In the genomic region with DNA sequence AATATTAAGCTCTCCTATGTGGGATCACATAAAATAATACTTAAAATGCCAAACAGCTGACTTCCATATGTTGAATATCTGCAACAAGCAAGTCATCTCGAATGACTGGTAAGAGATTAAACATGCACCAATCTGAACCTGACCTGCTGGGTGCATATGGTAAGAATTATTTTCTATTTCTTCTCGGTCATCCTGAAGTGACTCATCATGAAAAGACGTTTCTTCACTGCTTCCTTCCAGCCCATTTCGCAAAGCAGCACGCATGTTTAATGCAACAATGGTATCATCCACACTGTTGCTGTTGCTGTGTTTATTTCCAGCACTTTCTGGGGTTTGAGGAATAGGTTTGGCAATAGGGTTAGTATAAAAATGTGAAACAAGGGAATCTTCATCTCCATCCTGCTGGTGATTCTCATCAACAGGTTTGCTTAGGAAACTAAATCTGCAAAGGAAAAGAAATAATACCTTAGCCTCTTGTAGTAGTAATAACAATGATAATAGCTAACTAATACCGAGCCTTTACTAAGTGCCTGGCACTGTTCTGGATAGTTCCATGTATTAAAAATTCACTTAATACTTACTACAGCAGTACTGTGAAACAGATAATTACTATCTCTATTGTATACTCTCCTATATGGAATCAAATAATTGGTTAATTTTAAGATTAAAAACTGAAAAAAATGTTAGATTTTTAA, we compare ENCODE assay signal across 13 cellular contexts. TPM values are rescaled to one million over a fixed set of nuclear protein-coding genes. Genes with fewer than 3 reads are reported as not detected.
DNase-seq lines count a peak whose midpoint lies in the region; ATAC-seq and TF ChIP-seq lines count a peak whose summit lies in the region.
"Had no signal": no experiment of that assay in that cellular context is flagged by ENCODE, and none has a peak within 500 bp of the region (broad histone marks: within the 10 kb centered on the region; RNA-seq: fewer than 3 reads in every experiment).

No MANE protein-coding gene starts in this region.

- H3K4me3 Mint-ChIP-seq in stimulated activated naive CD8-positive, alpha-beta T cell treated with anti-CD3 and anti-CD28 coated beads, Interleukin-15, amount 100 ng/mL, for 72 hours, result no peak overlapping the region
- H3K4me3 Mint-ChIP-seq: effector memory CD8-positive, alpha-beta T cell; memory B cell had no signal

- H3K27me3 ChIP-seq in fibroblast of lung (ENCODE audit: control insufficient read depth, insufficient read depth, low read length), result no peaks in the 10 kb centered on the region

- no peaks in the 10 kb centered on the region for H3K27me3 Mint-ChIP-seq in stimulated activated naive CD8-positive, alpha-beta T cell treated with anti-CD3 and anti-CD28 coated beads, Interleukin-15, amount 100 ng/mL, for 72 hours
- H3K27me3 Mint-ChIP-seq: effector memory CD8-positive, alpha-beta T cell; memory B cell had no signal

- no peaks in the 10 kb centered on the region for H3K9me3 Mint-ChIP-seq in stimulated activated naive CD8-positive, alpha-beta T cell treated with anti-CD3 and anti-CD28 coated beads, Interleukin-15, amount 100 ng/mL, for 72 hours
- H3K9me3 Mint-ChIP-seq: effector memory CD8-positive, alpha-beta T cell had no signal

- ATAC-seq in stimulated activated naive CD8-positive, alpha-beta T cell treated with anti-CD3 and anti-CD28 coated beads, Interleukin-15, amount 100 ng/mL, for 72 hours, result no peak
- ATAC-seq in GM19397 (IDR thresholded peaks at IDR 0.05; ENCODE audit: unreplicated experiment) (no peak), GM18867 (IDR thresholded peaks at IDR 0.05; ENCODE audit: unreplicated experiment) (no peak)
- ATAC-seq: effector memory CD8-positive, alpha-beta T cell had no signal

- no peaks in the 10 kb centered on the region for H3K4me1 Mint-ChIP-seq in stimulated activated naive CD8-positive, alpha-beta T cell treated with anti-CD3 and anti-CD28 coated beads, Interleukin-15, amount 100 ng/mL, for 72 hours
- H3K4me1 Mint-ChIP-seq: memory B cell had no signal

- DNase-seq in GM04503 (ENCODE audit: low read depth), result peak; percentile 98
- peak; percentile 94 for DNase-seq in RPMI7951 (ENCODE audit: low read depth)
- DNase-seq in fibroblast of lung (ENCODE audit: low read depth in 2 of 2), result peak; percentile 95 to 98
- peak; percentile 92 for DNase-seq in skeletal muscle cell (ENCODE audit: low read depth)
- no peak for DNase-seq in stimulated activated naive CD8-positive, alpha-beta T cell treated with anti-CD3 and anti-CD28 coated beads, Interleukin-15, amount 100 ng/mL, for 72 hours
- no peak for DNase-seq in NCI-H2227 treated with DMSO at 0.1 percent for 48 hours (lab: John Stamatoyannopoulos, UW)
- DNase-seq: activated T-cell treated with anti-CD3 and anti-CD28 coated beads, Interleukin-2, amount 50 U/mL, for 1 hour; effector memory CD8-positive, alpha-beta T cell; GDM1; T-helper 1 cell had no signal

- no peak overlapping the region for H2AFZ ChIP-seq in fibroblast of lung (ENCODE audit: low read length)

- peak overlapping the region in 1 of 2 donors; percentile 13 for H3K27ac Mint-ChIP-seq in stimulated activated naive CD8-positive, alpha-beta T cell treated with anti-CD3 and anti-CD28 coated beads, Interleukin-15, amount 100 ng/mL, for 72 hours
- H3K27ac Mint-ChIP-seq: effector memory CD8-positive, alpha-beta T cell; memory B cell had no signal

- peaks cover 8% of the 10 kb centered on the region for H3K36me3 ChIP-seq in fibroblast of lung (ENCODE audit: control insufficient read depth, insufficient read depth, low read length)

- H3K4me3 ChIP-seq in fibroblast of lung (replicated peaks in 1 of 4; ENCODE audit: control extremely low read depth in 1 of 4, insufficient read depth in 1 of 4, low read depth in 3 of 4, low read length in 4 of 4) (no peak overlapping the region), skeletal muscle cell (ENCODE audit: low read depth, low read length) (no peak overlapping the region)

- H3K9me3 ChIP-seq in fibroblast of lung (ENCODE audit: control insufficient read depth, insufficient read depth, low read depth, low read length), result no peaks in the 10 kb centered on the region

- peaks cover 8% of the 10 kb centered on the region for H3K4me1 ChIP-seq in fibroblast of lung (ENCODE audit: control insufficient read depth, extremely low read depth, insufficient read depth, low read length)

- H4K20me1 ChIP-seq in fibroblast of lung (ENCODE audit: control insufficient read depth, extremely low read depth, insufficient read depth, low read length), result no peaks in the 10 kb centered on the region

- TF ChIP-seq CTCF in fibroblast of lung (conservative IDR thresholded peaks at IDR 0.05 in 1 of 2, IDR thresholded peaks at IDR 0.05 in 1 of 2; ENCODE audit: low read depth in 1 of 2, low read length in 2 of 2), result no peak

- H3K79me2 ChIP-seq in fibroblast of lung (ENCODE audit: control insufficient read depth, insufficient read depth, low read length), result no peaks in the 10 kb centered on the region

- H3K27ac ChIP-seq in fibroblast of lung (ENCODE audit: insufficient read depth, low read length), result peak overlapping the region; percentile 76

- H3K9ac ChIP-seq in fibroblast of lung (ENCODE audit: insufficient read depth, low read length), result peak overlapping the region; percentile 30

- H3K4me2 ChIP-seq in fibroblast of lung (ENCODE audit: extremely low read depth, insufficient read depth, low read length), result no peak overlapping the region

RNA-seq across cellular contexts. Expression of a gene that starts 52.0 kb away (rescaled TPM):
- 0.20 and 0.36 TPM in 2 replicates for total RNA-seq in RPMI7951 (2014; rRNA removed; shearing (Covaris generic))
- total RNA-seq in fibroblast of lung, result 0.50 and 0.51 TPM in 2 replicates
- polyA plus RNA-seq in fibroblast of lung, result 0.16 and 0.23 TPM in 2 replicates
- 0.13 and 0.23 TPM in 2 replicates for polyA plus RNA-seq in fibroblast of lung (2012)
- polyA minus RNA-seq in fibroblast of lung (ENCODE audit: low replicate concordance), result 0.16 TPM in 1 of 2 replicates, not detected in the other

Comparison
In these comparisons a context has a peak if more than half of its experiments do, and no peak if none do; other contexts are left out.
1. DNase-seq: peak in GM04503 (single experiment), RPMI7951 (single experiment), fibroblast of lung (2 of 2) and skeletal muscle cell (single experiment); none in stimulated activated naive CD8-positive, alpha-beta T cell treated with anti-CD3 and anti-CD28 coated beads, Interleukin-15, amount 100 ng/mL, for 72 hours (0 of 2) and NCI-H2227 treated with DMSO at 0.1 percent for 48 hours (single experiment).